ENCODE assay signal across 2 cellular contexts in the genomic region with DNA sequence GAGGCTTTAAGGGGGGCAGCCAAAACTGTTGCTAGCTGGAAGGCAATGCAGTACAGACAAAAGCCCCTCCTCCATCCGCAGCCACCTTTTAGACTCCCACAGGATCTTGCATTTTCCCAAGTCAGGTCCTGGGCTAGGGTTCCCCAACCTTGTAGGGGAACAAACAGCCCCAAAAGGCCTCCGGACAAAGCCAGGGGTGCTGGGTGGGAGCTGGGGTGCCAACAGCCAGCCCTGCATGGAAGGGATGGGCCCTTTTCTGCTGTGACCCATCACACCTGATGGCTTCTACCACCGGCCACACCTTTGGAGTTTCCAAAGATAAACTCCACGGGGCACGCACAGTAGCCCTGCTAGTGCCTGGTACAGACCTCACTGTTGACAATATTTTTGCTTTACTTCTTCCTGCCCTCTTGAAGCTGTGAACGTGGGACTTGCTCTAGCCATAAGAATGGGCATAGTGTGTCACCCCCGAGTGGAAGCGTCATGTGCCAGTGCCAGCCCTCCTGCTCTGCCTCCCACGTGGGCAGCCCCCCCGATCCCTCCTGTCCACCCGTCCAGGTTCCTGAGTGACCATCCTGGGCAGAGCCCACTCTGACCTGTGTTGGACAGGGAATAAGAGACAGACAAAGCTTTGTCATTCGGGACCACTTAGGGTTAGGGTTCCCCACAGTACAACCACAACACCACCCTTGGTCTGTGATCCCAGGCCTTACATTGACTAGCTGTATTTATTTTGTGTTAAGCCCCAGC.
TF ChIP-seq lines count a peak whose summit lies in the region.

No MANE protein-coding gene starts in this region.

TF ChIP-seq in SK-N-SH treated with all-trans-retinoic acid at 6 μM for 48 hours, 23 proteins besides CTCF, POLR2A, EP300 and RAD21 (continued from another document):
- TF ChIP-seq, protein P1, sequence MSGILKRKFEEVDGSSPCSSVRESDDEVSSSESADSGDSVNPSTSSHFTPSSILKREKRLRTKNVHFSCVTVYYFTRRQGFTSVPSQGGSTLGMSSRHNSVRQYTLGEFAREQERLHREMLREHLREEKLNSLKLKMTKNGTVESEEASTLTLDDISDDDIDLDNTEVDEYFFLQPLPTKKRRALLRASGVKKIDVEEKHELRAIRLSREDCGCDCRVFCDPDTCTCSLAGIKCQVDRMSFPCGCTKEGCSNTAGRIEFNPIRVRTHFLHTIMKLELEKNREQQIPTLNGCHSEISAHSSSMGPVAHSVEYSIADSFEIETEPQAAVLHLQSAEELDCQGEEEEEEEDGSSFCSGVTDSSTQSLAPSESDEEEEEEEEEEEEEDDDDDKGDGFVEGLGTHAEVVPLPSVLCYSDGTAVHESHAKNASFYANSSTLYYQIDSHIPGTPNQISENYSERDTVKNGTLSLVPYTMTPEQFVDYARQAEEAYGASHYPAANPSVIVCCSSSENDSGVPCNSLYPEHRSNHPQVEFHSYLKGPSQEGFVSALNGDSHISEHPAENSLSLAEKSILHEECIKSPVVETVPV (CRISPR knock-in tag; IDR thresholded peaks at IDR 0.05), result no peak
- no peak for TF ChIP-seq OSR1 (CRISPR knock-in tag; IDR thresholded peaks at IDR 0.05)
- no peak for TF ChIP-seq ZNF70 (CRISPR knock-in tag; IDR thresholded peaks at IDR 0.05)
- no peak for TF ChIP-seq PPARA (CRISPR knock-in tag; IDR thresholded peaks at IDR 0.05; ENCODE audit: borderline replicate concordance)
- TF ChIP-seq CREB5 (CRISPR knock-in tag; IDR thresholded peaks at IDR 0.05; ENCODE audit: low read depth), result no peak
- TF ChIP-seq RARB (CRISPR knock-in tag; IDR thresholded peaks at IDR 0.05), result no peak

TF ChIP-seq in SK-N-SH, 30 proteins besides CTCF, POLR2A, EP300 and RAD21 (continued from another document):
- TF ChIP-seq EZH2phosphoT487 (IDR thresholded peaks at IDR 0.05; ENCODE audit: borderline replicate concordance, low read depth), result no peak
- TF ChIP-seq IRF3 (IDR thresholded peaks at IDR 0.05; ENCODE audit: low read depth, low read length), result no peak
- no peak for TF ChIP-seq FOXM1 (IDR thresholded peaks at IDR 0.05; ENCODE audit: low read depth)
- no peak for TF ChIP-seq ZBTB33 (IDR thresholded peaks at IDR 0.05; ENCODE audit: borderline replicate concordance, low read depth)
- TF ChIP-seq ELF1 (IDR thresholded peaks at IDR 0.05), result no peak
- TF ChIP-seq RXRA (IDR thresholded peaks at IDR 0.05; ENCODE audit: borderline replicate concordance, low read depth), result no peak
